8 cellular contexts compared by ENCODE assay signal in genomic region chr7:1940863-1941262, GRCh38.
A peak's percentile ranks its signal among the peaks of the same experiment; 100 is the strongest.
DNase-seq lines count a peak whose midpoint lies in the region; ATAC-seq and TF ChIP-seq lines count a peak whose summit lies in the region.
"Had no signal": no experiment of that assay in that cellular context is flagged by ENCODE, and none has a peak within 500 bp of the region (broad histone marks: within the 10 kb centered on the region; RNA-seq: fewer than 3 reads in every experiment).

No MANE protein-coding gene starts in this region.

- H3K4me1 Mint-ChIP-seq in activated CD4-positive, alpha-beta memory T cell treated with anti-CD3 and anti-CD28 coated beads, Interleukin-2, amount 10 ng/mL, durations not matched to agents 7 days and 5 days = peaks cover 63% of the 10 kb centered on the region

- intact Hi-C loops in psoas muscle (cut with DNase I) = no loop called here

- DNase-seq in activated CD4-positive, alpha-beta memory T cell treated with anti-CD3 and anti-CD28 coated beads, Interleukin-2, amount 10 ng/mL, durations not matched to agents 7 days and 5 days = no peak
- peak; percentile 10 to 49 for DNase-seq in psoas muscle
- DNase-seq in GM10248 (ENCODE audit: extremely low spot score) = no peak
- no peak for DNase-seq in SW480 (ENCODE audit: low spot score)
- DNase-seq in SK-N-DZ (ENCODE audit: low spot score) = no peak

- ATAC-seq in GM19324 (IDR thresholded peaks at IDR 0.05; ENCODE audit: low FRiP score, unreplicated experiment) (peak; percentile 11), HG02885 (IDR thresholded peaks at IDR 0.05; ENCODE audit: poor library complexity, unreplicated experiment) (peak; percentile 20), psoas muscle (peak in 1 of 4 donors; percentile 8)

- no peaks in the 10 kb centered on the region for H3K9me3 Mint-ChIP-seq in activated CD4-positive, alpha-beta memory T cell treated with anti-CD3 and anti-CD28 coated beads, Interleukin-2, amount 10 ng/mL, durations not matched to agents 7 days and 5 days

- POLR2A ChIA-PET in activated CD4-positive, alpha-beta memory T cell treated with anti-CD3 and anti-CD28 coated beads, Interleukin-2, amount 10 ng/mL, durations not matched to agents 7 days and 5 days (lab: Charles Lee) = interaction anchor here (0.6 to 2.1 kb wide), 7 partner anchors 10 to 99 kb away, joined by 3 to 42 read pairs (median 3); no protein-coding TSS in a partner anchor
- POLR2A ChIA-PET in GM10248 (lab: Yijun Ruan, JAX) = no interaction called here

- H3K27me3 ChIP-seq in psoas muscle (ENCODE audit: insufficient read depth in 3 of 3, low read length in 2 of 3) = no peaks in the 10 kb centered on the region

- WGBS in psoas muscle, 3 donors = 81 to 89% (median 86%) methylated on average over 16 of the region's 16 CpGs

- H3K4me3 ChIP-seq in psoas muscle = no peak overlapping the region

- no peaks in the 10 kb centered on the region for H3K4me1 ChIP-seq in psoas muscle

- no peak overlapping the region for H3K27ac ChIP-seq in psoas muscle

- TF ChIP-seq CTCF in psoas muscle (IDR thresholded peaks at IDR 0.05) (no peak), GM10248 (IDR thresholded peaks at IDR 0.05; ENCODE audit: control extremely low read depth, extremely low read depth, low read depth, missing control alignments) (no peak)

- CTCF ChIA-PET in activated CD4-positive, alpha-beta memory T cell treated with anti-CD3 and anti-CD28 coated beads, Interleukin-2, amount 10 ng/mL, durations not matched to agents 7 days and 5 days (lab: Charles Lee) = interaction anchor here (1.9 kb wide), 1 partner anchor 46 kb away, joined by 9 read pairs; no protein-coding TSS in a partner anchor
- CTCF ChIA-PET in GM10248 (lab: Yijun Ruan, JAX) = no interaction called here

- H3K27ac Mint-ChIP-seq in activated CD4-positive, alpha-beta memory T cell treated with anti-CD3 and anti-CD28 coated beads, Interleukin-2, amount 10 ng/mL, durations not matched to agents 7 days and 5 days = peak overlapping the region; percentile 100
- H3K27ac Mint-ChIP-seq: progenitor cell of endocrine pancreas had no signal

- H3K4me3 Mint-ChIP-seq in activated CD4-positive, alpha-beta memory T cell treated with anti-CD3 and anti-CD28 coated beads, Interleukin-2, amount 10 ng/mL, durations not matched to agents 7 days and 5 days = peak overlapping the region; percentile 94

- H3K36me3 ChIP-seq in psoas muscle (ENCODE audit: insufficient read depth in 1 of 2, low read depth in 1 of 2) = no peaks in the 10 kb centered on the region

- H3K27me3 Mint-ChIP-seq in activated CD4-positive, alpha-beta memory T cell treated with anti-CD3 and anti-CD28 coated beads, Interleukin-2, amount 10 ng/mL, durations not matched to agents 7 days and 5 days = no peaks in the 10 kb centered on the region
- H3K27me3 Mint-ChIP-seq: progenitor cell of endocrine pancreas had no signal

- H3K9me3 ChIP-seq in psoas muscle = no peaks in the 10 kb centered on the region

- H3K36me3 Mint-ChIP-seq in activated CD4-positive, alpha-beta memory T cell treated with anti-CD3 and anti-CD28 coated beads, Interleukin-2, amount 10 ng/mL, durations not matched to agents 7 days and 5 days (ENCODE audit: low read depth) = peaks cover 41% of the 10 kb centered on the region

Comparison
In these comparisons a context has a peak if more than half of its experiments do, and no peak if none do; other contexts are left out.
1. DNase-seq: peak in psoas muscle (2 of 2); none in activated CD4-positive, alpha-beta memory T cell treated with anti-CD3 and anti-CD28 coated beads, Interleukin-2, amount 10 ng/mL, durations not matched to agents 7 days and 5 days (single experiment), GM10248 (single experiment), SW480 (single experiment) and SK-N-DZ (single experiment).